Comparison of ENCODE assay signal across 10 cellular contexts in the genomic region with DNA sequence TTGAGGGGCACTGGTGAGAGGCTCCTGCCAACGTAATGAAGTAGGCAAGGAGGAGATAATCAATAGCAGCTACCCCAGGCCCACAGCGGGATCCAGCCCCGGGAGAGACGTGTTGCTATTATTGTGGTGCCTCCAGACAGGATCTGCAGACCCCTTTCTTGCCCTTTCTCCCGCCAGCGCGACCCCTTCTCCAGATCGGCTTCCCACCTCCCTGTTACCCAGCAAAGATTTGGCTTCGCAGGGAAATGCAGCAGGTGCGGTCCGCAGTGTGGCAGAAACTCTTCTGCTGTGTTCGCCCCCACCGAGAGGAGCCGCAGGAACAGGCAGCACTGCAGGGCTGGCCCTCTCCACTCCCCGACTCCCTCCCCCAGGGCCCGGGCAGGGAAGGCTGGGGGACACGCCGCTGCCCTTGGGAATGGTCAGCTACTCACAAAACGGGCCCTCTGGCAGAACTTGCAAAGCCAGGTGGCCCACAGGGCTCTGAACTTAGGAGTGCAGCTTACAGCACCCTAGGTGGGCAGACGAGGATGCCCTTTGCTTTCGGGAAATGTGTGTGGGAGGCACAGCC. TPM values are rescaled to one million over a fixed set of nuclear protein-coding genes. Genes with fewer than 3 reads are reported as not detected.
A peak's percentile ranks its signal among the peaks of the same experiment; 100 is the strongest.
DNase-seq lines count a peak whose midpoint lies in the region; ATAC-seq and TF ChIP-seq lines count a peak whose summit lies in the region.
"Had no signal": no experiment of that assay in that cellular context is flagged by ENCODE, and none has a peak within 500 bp of the region (broad histone marks: within the 10 kb centered on the region; RNA-seq: fewer than 3 reads in every experiment).

No MANE protein-coding gene starts in this region.

- intact Hi-C loops in activated T-helper 1 cell treated with anti-CD3 and anti-CD28 coated beads, Interleukin-12 subunit alpha, Interleukin-12 subunit beta, Interleukin-2, Interleukin-4 antibody, amounts not matched to agents 30 ng/mL and 10 ng/mL and 1 ng/mL, durations not matched to agents 14 hours and 24 hours and 36 hours (cut with micrococcal nuclease): no loop called here

- no peak for TF ChIP-seq CTCF in foreskin fibroblast (IDR thresholded peaks at IDR 0.05; ENCODE audit: low read depth, low read length)

- no peak for DNase-seq in T-helper 2 cell treated with Interferon-gamma antibody and Interleukin-4, amounts not matched to agents 5 μg/mL and 100 μg/mL, for 36 hours (ENCODE audit: low spot score)
- DNase-seq in T-helper 2 cell: no peak
- DNase-seq in activated T-helper 1 cell treated with anti-CD3 and anti-CD28 coated beads, Interleukin-12 subunit alpha, Interleukin-12 subunit beta, Interleukin-2, Interleukin-4 antibody, amounts not matched to agents 30 ng/mL and 10 ng/mL and 1 ng/mL, durations not matched to agents 14 hours and 24 hours and 36 hours (ENCODE audit: low spot score): no peak
- no peak for DNase-seq in immature natural killer cell
- DNase-seq in stimulated activated naive B cell treated with anti-CD40 and anti-IgM and Interleukin-4, amounts not matched to agents 10 μg/mL and 1 μg/mL and 100 μg/mL, for 72 hours: no peak
- DNase-seq in AML-193 (lab: John Stamatoyannopoulos, UW): no peak
- DNase-seq in foreskin fibroblast: no peak
- DNase-seq: SIG-M5 had no signal

- peaks cover 2% of the 10 kb centered on the region for H3K36me3 Mint-ChIP-seq in T-helper 2 cell treated with Interferon-gamma antibody and Interleukin-4, amounts not matched to agents 5 μg/mL and 100 μg/mL, for 36 hours (ENCODE audit: low read depth)
- peaks cover 17% of the 10 kb centered on the region for H3K36me3 Mint-ChIP-seq in activated T-helper 1 cell treated with anti-CD3 and anti-CD28 coated beads, Interleukin-12 subunit alpha, Interleukin-12 subunit beta, Interleukin-2, Interleukin-4 antibody, amounts not matched to agents 30 ng/mL and 10 ng/mL and 1 ng/mL, durations not matched to agents 14 hours and 24 hours and 36 hours (ENCODE audit: low read depth)
- H3K36me3 Mint-ChIP-seq in immature natural killer cell: no peaks in the 10 kb centered on the region
- no peaks in the 10 kb centered on the region for H3K36me3 Mint-ChIP-seq in stimulated activated naive B cell treated with anti-CD40 and anti-IgM and Interleukin-4, amounts not matched to agents 10 μg/mL and 1 μg/mL and 100 μg/mL, for 72 hours

- H3K4me3 Mint-ChIP-seq in T-helper 2 cell treated with Interferon-gamma antibody and Interleukin-4, amounts not matched to agents 5 μg/mL and 100 μg/mL, for 36 hours: peak overlapping the region; percentile 44
- peak overlapping the region; percentile 63 for H3K4me3 Mint-ChIP-seq in activated T-helper 1 cell treated with anti-CD3 and anti-CD28 coated beads, Interleukin-12 subunit alpha, Interleukin-12 subunit beta, Interleukin-2, Interleukin-4 antibody, amounts not matched to agents 30 ng/mL and 10 ng/mL and 1 ng/mL, durations not matched to agents 14 hours and 24 hours and 36 hours
- peak overlapping the region in 4 of 5 donors; percentile 10 to 53 (median 41) for H3K4me3 Mint-ChIP-seq in immature natural killer cell
- H3K4me3 Mint-ChIP-seq in stimulated activated naive B cell treated with anti-CD40 and anti-IgM and Interleukin-4, amounts not matched to agents 10 μg/mL and 1 μg/mL and 100 μg/mL, for 72 hours: peak overlapping the region; percentile 68 to 87

- H3K27ac Mint-ChIP-seq in T-helper 2 cell treated with Interferon-gamma antibody and Interleukin-4, amounts not matched to agents 5 μg/mL and 100 μg/mL, for 36 hours: no peak overlapping the region
- no peak overlapping the region for H3K27ac Mint-ChIP-seq in activated T-helper 1 cell treated with anti-CD3 and anti-CD28 coated beads, Interleukin-12 subunit alpha, Interleukin-12 subunit beta, Interleukin-2, Interleukin-4 antibody, amounts not matched to agents 30 ng/mL and 10 ng/mL and 1 ng/mL, durations not matched to agents 14 hours and 24 hours and 36 hours
- H3K27ac Mint-ChIP-seq in immature natural killer cell: no peak overlapping the region
- H3K27ac Mint-ChIP-seq in stimulated activated naive B cell treated with anti-CD40 and anti-IgM and Interleukin-4, amounts not matched to agents 10 μg/mL and 1 μg/mL and 100 μg/mL, for 72 hours: no peak overlapping the region
- H3K27ac Mint-ChIP-seq: activated T-helper 2 cell treated with anti-CD3 and anti-CD28 coated beads, Interferon-gamma antibody, Interleukin-2, Interleukin-4, amounts not matched to agents 10 μg/mL and 5 μg/mL and 100 μg/mL, durations not matched to agents 14 hours and 24 hours and 36 hours had no signal

- no peaks in the 10 kb centered on the region for H3K9me3 Mint-ChIP-seq in T-helper 2 cell treated with Interferon-gamma antibody and Interleukin-4, amounts not matched to agents 5 μg/mL and 100 μg/mL, for 36 hours
- H3K9me3 Mint-ChIP-seq in activated T-helper 1 cell treated with anti-CD3 and anti-CD28 coated beads, Interleukin-12 subunit alpha, Interleukin-12 subunit beta, Interleukin-2, Interleukin-4 antibody, amounts not matched to agents 30 ng/mL and 10 ng/mL and 1 ng/mL, durations not matched to agents 14 hours and 24 hours and 36 hours: no peaks in the 10 kb centered on the region
- no peaks in the 10 kb centered on the region for H3K9me3 Mint-ChIP-seq in immature natural killer cell
- no peaks in the 10 kb centered on the region for H3K9me3 Mint-ChIP-seq in stimulated activated naive B cell treated with anti-CD40 and anti-IgM and Interleukin-4, amounts not matched to agents 10 μg/mL and 1 μg/mL and 100 μg/mL, for 72 hours
- H3K9me3 Mint-ChIP-seq: activated T-helper 2 cell treated with anti-CD3 and anti-CD28 coated beads, Interferon-gamma antibody, Interleukin-2, Interleukin-4, amounts not matched to agents 10 μg/mL and 5 μg/mL and 100 μg/mL, durations not matched to agents 14 hours and 24 hours and 36 hours had no signal

- H3K4me3 ChIP-seq in foreskin fibroblast (ENCODE audit: low read depth in 1 of 2, low read length in 2 of 2): no peak overlapping the region

- H3K27me3 Mint-ChIP-seq in T-helper 2 cell treated with Interferon-gamma antibody and Interleukin-4, amounts not matched to agents 5 μg/mL and 100 μg/mL, for 36 hours (ENCODE audit: low read depth): peaks cover 62% of the 10 kb centered on the region
- H3K27me3 Mint-ChIP-seq in activated T-helper 1 cell treated with anti-CD3 and anti-CD28 coated beads, Interleukin-12 subunit alpha, Interleukin-12 subunit beta, Interleukin-2, Interleukin-4 antibody, amounts not matched to agents 30 ng/mL and 10 ng/mL and 1 ng/mL, durations not matched to agents 14 hours and 24 hours and 36 hours (ENCODE audit: insufficient read depth): peaks cover 38% of the 10 kb centered on the region
- peaks cover 19 to 27% (median 23%) of the 10 kb centered on the region in 3 donors for H3K27me3 Mint-ChIP-seq in immature natural killer cell (ENCODE audit: low read depth in 3 of 3)
- H3K27me3 Mint-ChIP-seq in stimulated activated naive B cell treated with anti-CD40 and anti-IgM and Interleukin-4, amounts not matched to agents 10 μg/mL and 1 μg/mL and 100 μg/mL, for 72 hours: peaks cover 59 to 67% of the 10 kb centered on the region in 2 donors

- ATAC-seq in stimulated activated naive B cell treated with anti-CD40 and anti-IgM and Interleukin-4, amounts not matched to agents 10 μg/mL and 1 μg/mL and 100 μg/mL, for 72 hours (replicated peaks): peak in 1 of 2 donors; percentile 4
- ATAC-seq in HG03108 (IDR thresholded peaks at IDR 0.05; ENCODE audit: unreplicated experiment): no peak

- peaks cover 14% of the 10 kb centered on the region for H3K4me1 Mint-ChIP-seq in T-helper 2 cell treated with Interferon-gamma antibody and Interleukin-4, amounts not matched to agents 5 μg/mL and 100 μg/mL, for 36 hours (ENCODE audit: low read depth)
- peaks cover 42% of the 10 kb centered on the region for H3K4me1 Mint-ChIP-seq in activated T-helper 1 cell treated with anti-CD3 and anti-CD28 coated beads, Interleukin-12 subunit alpha, Interleukin-12 subunit beta, Interleukin-2, Interleukin-4 antibody, amounts not matched to agents 30 ng/mL and 10 ng/mL and 1 ng/mL, durations not matched to agents 14 hours and 24 hours and 36 hours (ENCODE audit: low read depth)
- H3K4me1 Mint-ChIP-seq in immature natural killer cell: peaks cover 5 to 16% of the 10 kb centered on the region in 2 donors
- H3K4me1 Mint-ChIP-seq in stimulated activated naive B cell treated with anti-CD40 and anti-IgM and Interleukin-4, amounts not matched to agents 10 μg/mL and 1 μg/mL and 100 μg/mL, for 72 hours: peaks cover 28 to 53% of the 10 kb centered on the region in 2 donors

RNA-seq across cellular contexts. Expression of gene KCNA2, which starts 1.6 kb away (rescaled TPM):
- 1.1 and 1.7 TPM in 2 replicates for total RNA-seq in activated T-helper 1 cell treated with anti-CD3 and anti-CD28 coated beads, Interleukin-12 subunit alpha, Interleukin-12 subunit beta, Interleukin-2, Interleukin-4 antibody, amounts not matched to agents 30 ng/mL and 10 ng/mL and 1 ng/mL, durations not matched to agents 14 hours and 24 hours and 36 hours
- not detected for polyA plus RNA-seq in immature natural killer cell
